2 cellular contexts compared by ENCODE assay signal in genomic region chr17:80487511-80487910, GRCh38.
TF ChIP-seq lines count a peak whose summit lies in the region.

No MANE protein-coding gene starts in this region.

TF ChIP-seq in HepG2, 621 proteins besides CTCF, POLR2A, EP300 and RAD21:
- TF ChIP-seq SNRNP70 (IDR thresholded peaks at IDR 0.05; ENCODE audit: low read depth, low read length) (no peak), ZFP36 (IDR thresholded peaks at IDR 0.05; ENCODE audit: borderline replicate concordance, low read depth, low read length, partially characterized antibody) (no peak), ZNF263 (CRISPR knock-in tag; IDR thresholded peaks at IDR 0.05) (peak; percentile 41; the same call in 1 of the 2 replicates), MYPOP (CRISPR knock-in tag; IDR thresholded peaks at IDR 0.05) (no peak)

TF ChIP-seq in GM23338, 12 proteins besides CTCF, POLR2A, EP300 and RAD21:
- TF ChIP-seq ZNF462 (CRISPR knock-in tag; IDR thresholded peaks at IDR 0.05) (no peak), EZH2 (IDR thresholded peaks at IDR 0.05; ENCODE audit: low read depth, unreplicated experiment) (no peak)
